Comparison of ENCODE assay signal across 1 cellular context in genomic region chr19:1354496-1355257, GRCh38.
TF ChIP-seq lines count a peak whose summit lies in the region.

No MANE protein-coding gene starts in this region.

TF ChIP-seq in HepG2, 621 proteins besides CTCF, POLR2A, EP300 and RAD21 (continued from another document and continues in another):
- TF ChIP-seq ZNF704 (CRISPR knock-in tag; IDR thresholded peaks at IDR 0.05; ENCODE audit: borderline replicate concordance) (0 out of 2 replicates have a peak, but pooled peaks have one; percentile 32), ZNF124 (CRISPR knock-in tag; IDR thresholded peaks at IDR 0.05) (peak; percentile 54; the same call in 1 of the 2 replicates), USF2 (IDR thresholded peaks at IDR 0.05; ENCODE audit: low read depth, low read length) (no peak), USF2 (CRISPR knock-in tag; IDR thresholded peaks at IDR 0.05; ENCODE audit: borderline replicate concordance) (no peak), ZNF256 (CRISPR knock-in tag; conservative IDR thresholded peaks at IDR 0.05) (peak; percentile 67; the same call in 1 of the 2 replicates), CREM (IDR thresholded peaks at IDR 0.05) (no peak), CREM (CRISPR knock-in tag; IDR thresholded peaks at IDR 0.05) (0 out of 2 replicates have a peak, but pooled peaks have one; percentile 10), ZNF337 (CRISPR knock-in tag; IDR thresholded peaks at IDR 0.05; ENCODE audit: borderline replicate concordance, low read depth) (no peak), TBL1XR1 (IDR thresholded peaks at IDR 0.05; ENCODE audit: borderline replicate concordance, low read length, partially characterized antibody) (no peak), ZBED4 (CRISPR knock-in tag; IDR thresholded peaks at IDR 0.05; ENCODE audit: borderline replicate concordance) (0 out of 2 replicates have a peak, but pooled peaks have one; percentile 42), BCL3 (CRISPR knock-in tag; IDR thresholded peaks at IDR 0.05) (0 out of 2 replicates have a peak, but pooled peaks have one; percentile 71), MED13 (CRISPR knock-in tag; IDR thresholded peaks at IDR 0.05) (0 out of 2 replicates have a peak, but pooled peaks have one; percentile 45), FOXC1 (CRISPR knock-in tag; IDR thresholded peaks at IDR 0.05; ENCODE audit: borderline replicate concordance) (peak; percentile 54; the same call in 1 of the 2 replicates), GMEB1 (CRISPR knock-in tag; IDR thresholded peaks at IDR 0.05; ENCODE audit: borderline replicate concordance) (peak; percentile 70), ZNF558 (CRISPR knock-in tag; IDR thresholded peaks at IDR 0.05; ENCODE audit: borderline replicate concordance) (peak; percentile 84; the same call in 1 of the 2 replicates), HOXA5 (CRISPR knock-in tag; IDR thresholded peaks at IDR 0.05) (peak; percentile 75; the same call in 1 of the 2 replicates), MYC (CRISPR knock-in tag; IDR thresholded peaks at IDR 0.05; ENCODE audit: borderline replicate concordance) (peak; percentile 57; the same call in 1 of the 2 replicates), MYPOP (CRISPR knock-in tag; IDR thresholded peaks at IDR 0.05) (0 out of 2 replicates have a peak, but pooled peaks have one; percentile 39), MEIS2 (CRISPR knock-in tag; IDR thresholded peaks at IDR 0.05) (peak; percentile 66; the same call in 1 of the 2 replicates), DMAP1 (CRISPR knock-in tag; IDR thresholded peaks at IDR 0.05) (0 out of 2 replicates have a peak, but pooled peaks have one; percentile 28), KLF12 (CRISPR knock-in tag; IDR thresholded peaks at IDR 0.05; ENCODE audit: borderline replicate concordance) (peak; percentile 82), ARNT2 (CRISPR knock-in tag; IDR thresholded peaks at IDR 0.05; ENCODE audit: low read depth) (peak; percentile 75), NFAT5 (CRISPR knock-in tag; IDR thresholded peaks at IDR 0.05) (peak; percentile 88), MIXL1 (CRISPR knock-in tag; IDR thresholded peaks at IDR 0.05) (no peak), ZFY (CRISPR knock-in tag; IDR thresholded peaks at IDR 0.05) (peak; percentile 64), ZNF777 (CRISPR knock-in tag; IDR thresholded peaks at IDR 0.05) (peak; percentile 20), ZNF639 (CRISPR knock-in tag; conservative IDR thresholded peaks at IDR 0.05) (peak; percentile 37; the same call in 1 of the 2 replicates), HOXA9 (CRISPR knock-in tag; IDR thresholded peaks at IDR 0.05; ENCODE audit: borderline replicate concordance) (no peak), GATA4 (IDR thresholded peaks at IDR 0.05; ENCODE audit: borderline replicate concordance, low read depth) (peak; percentile 20; the same call in 1 of the 2 replicates), HDAC1 (CRISPR knock-in tag; IDR thresholded peaks at IDR 0.05) (peak; percentile 67), SMARCE1 (IDR thresholded peaks at IDR 0.05; ENCODE audit: borderline replicate concordance) (no peak), ZNF674 (CRISPR knock-in tag; IDR thresholded peaks at IDR 0.05; ENCODE audit: low read depth) (0 out of 2 replicates have a peak, but pooled peaks have one; percentile 51), RFXAP (CRISPR knock-in tag; IDR thresholded peaks at IDR 0.05; ENCODE audit: borderline replicate concordance) (0 out of 2 replicates have a peak, but pooled peaks have one; percentile 40), NFE2L2 (IDR thresholded peaks at IDR 0.05; ENCODE audit: low read length) (no peak), ZNF33B (CRISPR knock-in tag; IDR thresholded peaks at IDR 0.05) (no peak), NFE2L1 (CRISPR knock-in tag; IDR thresholded peaks at IDR 0.05; ENCODE audit: borderline replicate concordance) (no peak), KLF6 (CRISPR knock-in tag; IDR thresholded peaks at IDR 0.05) (0 out of 2 replicates have a peak, but pooled peaks have one; percentile 38), ZBTB2 (CRISPR knock-in tag; IDR thresholded peaks at IDR 0.05; ENCODE audit: low read depth) (peak; percentile 87), KLF13 (CRISPR knock-in tag; IDR thresholded peaks at IDR 0.05) (no peak), NR2F1 (CRISPR knock-in tag; IDR thresholded peaks at IDR 0.05) (no peak)
